ENCODE assay signal across 22 cellular contexts in the genomic region with DNA sequence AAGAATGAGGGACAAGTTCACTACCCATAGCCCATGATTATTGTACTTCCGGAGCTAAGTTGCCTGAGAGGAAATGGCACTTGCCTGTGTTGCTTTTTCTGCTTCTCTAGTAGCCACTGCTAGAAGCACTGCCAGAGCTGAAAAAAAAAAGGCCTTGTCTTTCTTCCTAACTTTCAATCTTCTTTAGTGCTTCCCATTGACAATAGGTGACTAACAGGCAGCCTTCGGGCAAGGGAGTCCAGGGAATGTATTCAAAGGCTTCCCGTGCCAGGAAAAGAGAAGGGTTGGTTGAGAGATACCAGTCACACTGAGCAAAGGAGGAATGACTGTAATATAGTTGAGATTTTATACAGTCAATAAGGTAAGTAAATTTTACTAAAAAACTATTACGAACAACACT.
DNase-seq lines count a peak whose midpoint lies in the region; ATAC-seq, FAIRE-seq and TF ChIP-seq lines count a peak whose summit lies in the region.
"Had no signal": no experiment of that assay in that cellular context is flagged by ENCODE, and none has a peak within 500 bp of the region (broad histone marks: within the 10 kb centered on the region; RNA-seq: fewer than 3 reads in every experiment).

No MANE protein-coding gene starts in this region.

- ATAC-seq in foreskin keratinocyte (peak; percentile 73), GM18502 (IDR thresholded peaks at IDR 0.05; ENCODE audit: poor library complexity, unreplicated experiment) (no peak)
- ATAC-seq in stimulated activated naive CD8-positive, alpha-beta T cell treated with anti-CD3 and anti-CD28 coated beads, Interleukin-15, Interleukin-2, amounts not matched to agents 100 U/mL and 50 U/mL, for 24 hours: no peak

- H3K4me3 Mint-ChIP-seq in nephron: no peak overlapping the region
- H3K4me3 Mint-ChIP-seq: CD14-positive monocyte had no signal

- no peaks in the 10 kb centered on the region for H3K27me3 ChIP-seq in bronchial epithelial cell (ENCODE audit: control insufficient read depth, insufficient read depth, low read length)
- H3K27me3 ChIP-seq in foreskin keratinocyte: no peaks in the 10 kb centered on the region
- H3K27me3 ChIP-seq: MG63 had no signal

- no peaks in the 10 kb centered on the region for H3K4me1 Mint-ChIP-seq in nephron
- H3K4me1 Mint-ChIP-seq: CD14-positive monocyte had no signal

- H3K27ac ChIP-seq in foreskin keratinocyte: no peak overlapping the region
- H3K27ac ChIP-seq: HL-60 had no signal

- no peaks in the 10 kb centered on the region for H3K4me1 ChIP-seq in foreskin keratinocyte

- DNase-seq in ELF-1 (ENCODE audit: low read depth, low spot score) (peak; percentile 46), bronchial epithelial cell (ENCODE audit: low read depth) (peak; percentile 6), foreskin keratinocyte (peak; percentile 28 to 68), DMS 273 treated with DMSO at 0.1 percent for 48 hours (lab: John Stamatoyannopoulos, UW) (no peak), germinal center (ENCODE audit: low spot score) (no peak)
- DNase-seq in stimulated activated naive CD8-positive, alpha-beta T cell treated with anti-CD3 and anti-CD28 coated beads, Interleukin-15, Interleukin-2, amounts not matched to agents 100 U/mL and 50 U/mL, for 24 hours: no peak
- DNase-seq: Calu3, DMS79 treated with DMSO at 0.1 percent for 48 hours, KG1, MG63, NCI-H1092 treated with DMSO at 0.1 percent for 48 hours, NCI-H1694 treated with DMSO at 0.1 percent for 48 hours, NCI-H2171, NCI-H774, SHP77 had no signal

- peak overlapping the region; percentile 23 to 59 (median 28) for H3K27ac Mint-ChIP-seq in nephron
- H3K27ac Mint-ChIP-seq: CD14-positive monocyte had no signal

- TF ChIP-seq CTCF in bronchial epithelial cell (IDR thresholded peaks at IDR 0.05; ENCODE audit: insufficient read depth, low read length, severe bottlenecking) (no peak), foreskin keratinocyte (conservative IDR thresholded peaks at IDR 0.05) (no peak), nephron (IDR thresholded peaks at IDR 0.05; ENCODE audit: unreplicated experiment in 3 of 3) (no peak)

- H3K9me3 Mint-ChIP-seq in nephron: peaks cover 10% of the 10 kb centered on the region

- no peak for FAIRE-seq in bronchial epithelial cell (lab: Jason Lieb, UNC)
- FAIRE-seq: A204.1, H54, RCC 7860 had no signal

- H3K27me3 Mint-ChIP-seq in nephron (ENCODE audit: low read depth): no peaks in the 10 kb centered on the region

- no peaks in the 10 kb centered on the region for H3K36me3 ChIP-seq in bronchial epithelial cell (ENCODE audit: control insufficient read depth, insufficient read depth, low read length)
- H3K36me3 ChIP-seq: MG63 had no signal

- no peak overlapping the region for H3K4me3 ChIP-seq in bronchial epithelial cell (ENCODE audit: low read depth, low read length)
- H3K4me3 ChIP-seq: MG63 had no signal

- H3K36me3 Mint-ChIP-seq in nephron (ENCODE audit: low read depth): no peaks in the 10 kb centered on the region
- H3K36me3 Mint-ChIP-seq: CD14-positive monocyte had no signal

Comparison
In these comparisons a context has a peak if more than half of its experiments do, and no peak if none do; other contexts are left out.
1. DNase-seq: peak in ELF-1 (single experiment), bronchial epithelial cell (single experiment) and foreskin keratinocyte (2 of 2); none in stimulated activated naive CD8-positive, alpha-beta T cell treated with anti-CD3 and anti-CD28 coated beads, Interleukin-15, Interleukin-2, amounts not matched to agents 100 U/mL and 50 U/mL, for 24 hours (single experiment), DMS 273 treated with DMSO at 0.1 percent for 48 hours (single experiment) and germinal center (single experiment).